ENCODE assay signal across 11 cellular contexts in the genomic region with DNA sequence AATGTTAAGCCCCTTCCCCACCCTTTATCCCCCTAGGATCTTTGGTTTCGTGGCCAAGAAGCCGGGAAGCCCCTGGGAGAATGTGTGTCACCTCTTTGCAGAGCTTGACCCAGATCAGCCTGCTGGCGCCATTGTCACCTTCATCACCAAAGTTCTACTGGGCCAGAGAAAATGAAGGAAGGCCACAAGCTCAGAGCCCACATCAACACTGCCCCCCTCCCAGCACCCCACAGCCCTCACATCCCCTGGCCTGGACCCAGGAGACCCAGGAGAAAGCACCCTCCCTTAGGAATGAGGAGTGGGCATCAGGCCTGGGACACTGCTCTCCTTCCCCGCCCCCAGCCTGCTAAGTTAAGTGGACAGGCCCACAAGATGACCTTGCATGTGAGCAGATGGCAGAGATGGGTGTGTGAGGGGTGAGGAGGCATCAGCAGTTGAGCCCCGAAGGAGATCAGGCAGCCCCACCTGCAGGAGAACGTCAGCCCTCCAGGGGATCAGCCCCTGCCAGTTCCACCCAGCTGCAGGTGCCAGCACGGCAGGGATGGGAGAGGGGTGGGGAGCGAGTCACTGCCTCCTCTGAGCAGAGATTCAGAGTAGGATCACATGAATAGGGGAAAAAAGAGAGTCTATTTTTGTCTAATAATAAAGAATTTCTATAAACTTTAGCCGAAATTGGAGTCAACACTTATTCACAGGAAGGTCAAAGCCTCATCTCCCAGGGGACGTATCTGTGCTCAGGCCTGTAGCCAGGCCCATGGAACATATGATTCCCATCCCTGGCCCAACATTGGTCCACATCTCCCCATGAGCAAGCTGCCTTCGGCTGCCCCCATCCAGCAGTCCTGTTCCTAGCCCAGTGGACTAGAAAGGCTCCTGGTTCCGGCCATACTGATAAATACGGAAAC. TPM values are rescaled to one million over a fixed set of nuclear protein-coding genes. Genes with fewer than 3 reads are reported as not detected.
DNase-seq lines count a peak whose midpoint lies in the region; ATAC-seq and TF ChIP-seq lines count a peak whose summit lies in the region.
"Had no signal": no experiment of that assay in that cellular context is flagged by ENCODE, and none has a peak within 500 bp of the region (broad histone marks: within the 10 kb centered on the region; RNA-seq: fewer than 3 reads in every experiment).

No MANE protein-coding gene starts in this region.

- H3K4me3 ChIP-seq in AG04450 (ENCODE audit: low read depth, low read length), result no peak overlapping the region
- no peak overlapping the region for H3K4me3 ChIP-seq in fibroblast of lung (replicated peaks in 1 of 4; ENCODE audit: control extremely low read depth in 1 of 4, insufficient read depth in 1 of 4, low read depth in 3 of 4, low read length in 4 of 4)

- no peak for DNase-seq in AG04450 (ENCODE audit: low read depth, low spot score)
- DNase-seq in NCI-H2171 treated with DMSO at 0.1 percent for 48 hours (lab: John Stamatoyannopoulos, UW), result peak; percentile 60
- peak in 1 of 2 donors; percentile 91 for DNase-seq in fibroblast of lung (ENCODE audit: low read depth in 2 of 2)
- no peak for DNase-seq in osteocyte (ENCODE audit: extremely low spot score, unreplicated experiment)
- no peak for DNase-seq in stimulated activated CD4-positive, alpha-beta T cell treated with anti-CD3 and anti-CD28 coated beads, Interleukin-1b, Interleukin-23, amount 100 ng/mL, for 48 hours
- no peak for DNase-seq in natural killer cell
- no peak for DNase-seq in NCI-H1694 treated with DMSO at 0.1 percent for 48 hours (lab: John Stamatoyannopoulos, UW)
- DNase-seq in OCI-M2 (lab: John Stamatoyannopoulos, UW; ENCODE audit: unreplicated experiment), result no peak
- DNase-seq: NCI-H526; stimulated activated CD4-positive, alpha-beta T cell treated with anti-CD3 and anti-CD28 coated beads, Interleukin-4, amount 100 ng/mL, for 24 hours had no signal

- H3K27ac ChIP-seq in AG04450 (ENCODE audit: low read depth, low read length) (peak overlapping the region; percentile 81), fibroblast of lung (ENCODE audit: insufficient read depth, low read length) (peak overlapping the region; percentile 69)

- H3K27me3 Mint-ChIP-seq in osteocyte (ENCODE audit: unreplicated experiment) (no peaks in the 10 kb centered on the region), natural killer cell (ENCODE audit: low read depth in 2 of 2) (peaks cover 0 to 2% of the 10 kb centered on the region in 2 donors)
- H3K27me3 Mint-ChIP-seq: central memory CD8-positive, alpha-beta T cell had no signal

- no peak overlapping the region for H2AFZ ChIP-seq in fibroblast of lung (ENCODE audit: low read length)

- H3K4me2 ChIP-seq in fibroblast of lung (ENCODE audit: extremely low read depth, insufficient read depth, low read length), result no peak overlapping the region

- H3K4me1 ChIP-seq in fibroblast of lung (ENCODE audit: control insufficient read depth, extremely low read depth, insufficient read depth, low read length), result peaks cover 61% of the 10 kb centered on the region

- peak overlapping the region; percentile 12 for H3K4me3 Mint-ChIP-seq in osteocyte (ENCODE audit: unreplicated experiment)
- H3K4me3 Mint-ChIP-seq in natural killer cell, result no peak overlapping the region
- H3K4me3 Mint-ChIP-seq: central memory CD8-positive, alpha-beta T cell had no signal

- CTCF ChIA-PET in AG04450 (lab: Charles Lee), result interaction anchor here (0.9 to 3.8 kb wide), 8 partner anchors 10 to 134 kb away, joined by 3 to 120 read pairs (median 26); partner anchors contain the start of genes IGFBP6, SOAT2 and SPRYD3

- ATAC-seq in natural killer cell, result no peak

- H3K79me2 ChIP-seq in fibroblast of lung (ENCODE audit: control insufficient read depth, insufficient read depth, low read length), result no peaks in the 10 kb centered on the region

- H3K9me3 Mint-ChIP-seq in osteocyte (ENCODE audit: unreplicated experiment) (no peaks in the 10 kb centered on the region), natural killer cell (no peaks in the 10 kb centered on the region)
- H3K9me3 Mint-ChIP-seq: central memory CD8-positive, alpha-beta T cell had no signal

- no peak overlapping the region for H3K9ac ChIP-seq in fibroblast of lung (ENCODE audit: insufficient read depth, low read length)

- peak overlapping the region; percentile 89 for H3K27ac Mint-ChIP-seq in osteocyte (ENCODE audit: unreplicated experiment)
- H3K27ac Mint-ChIP-seq in natural killer cell, result no peak overlapping the region

- H3K4me1 Mint-ChIP-seq in osteocyte (ENCODE audit: unreplicated experiment) (peaks cover 79% of the 10 kb centered on the region), natural killer cell (peaks cover 0 to 14% of the 10 kb centered on the region in 2 donors)

- H4K20me1 ChIP-seq in fibroblast of lung (ENCODE audit: control insufficient read depth, extremely low read depth, insufficient read depth, low read length), result no peaks in the 10 kb centered on the region

- peak; percentile 15; the same call in 1 of the 2 replicates for TF ChIP-seq CTCF in AG04450 (IDR thresholded peaks at IDR 0.05; ENCODE audit: low read depth, low read length)
- no peak for TF ChIP-seq CTCF in fibroblast of lung (conservative IDR thresholded peaks at IDR 0.05 in 1 of 2, IDR thresholded peaks at IDR 0.05 in 1 of 2; ENCODE audit: low read depth in 1 of 2, low read length in 2 of 2)
- TF ChIP-seq CTCF in osteocyte (IDR thresholded peaks at IDR 0.05), result no peak
- no peak for TF ChIP-seq CTCF in natural killer cell (IDR thresholded peaks at IDR 0.05)

- H3K27me3 ChIP-seq in AG04450 (ENCODE audit: control insufficient read depth, insufficient read depth, low read length) (no peaks in the 10 kb centered on the region), fibroblast of lung (ENCODE audit: control insufficient read depth, insufficient read depth, low read length) (no peaks in the 10 kb centered on the region)

- intact Hi-C loops in natural killer cell (cut with micrococcal nuclease), result loop anchor here (10.0 kb wide), 1 partner anchor 281 kb away; no protein-coding TSS in a partner anchor

- no peaks in the 10 kb centered on the region for H3K9me3 ChIP-seq in AG04450 (ENCODE audit: control insufficient read depth, insufficient read depth, low read length)
- H3K9me3 ChIP-seq in fibroblast of lung (ENCODE audit: control insufficient read depth, insufficient read depth, low read depth, low read length), result no peaks in the 10 kb centered on the region

- POLR2A ChIA-PET in AG04450 (lab: Yijun Ruan, JAX), result interaction anchor here (1.0 to 3.3 kb wide), 5 partner anchors 15 to 134 kb away, joined by 4 to 48 read pairs (median 7); partner anchors contain the start of genes IGFBP6 and SPRYD3

- H3K36me3 Mint-ChIP-seq in osteocyte (ENCODE audit: unreplicated experiment), result peaks cover 22% of the 10 kb centered on the region
- no peaks in the 10 kb centered on the region for H3K36me3 Mint-ChIP-seq in natural killer cell

- H3K36me3 ChIP-seq in fibroblast of lung (ENCODE audit: control insufficient read depth, insufficient read depth, low read length), result peaks cover 36% of the 10 kb centered on the region

RNA-seq across cellular contexts. Expression of gene TNS2, which starts 14.1 kb away (rescaled TPM):
- polyA plus RNA-seq in AG04450 (2011; rRNA removed) (23.1 and 31.0 TPM in 2 replicates), fibroblast of lung (35.3 and 45.5 TPM in 2 replicates)
- polyA minus RNA-seq in AG04450 (2011; rRNA and poly(A)+ RNA removed), result 74.2 and 82.3 TPM in 2 replicates
- total RNA-seq in fibroblast of lung (52.4 and 60.6 TPM in 2 replicates), osteocyte (107 and 116 TPM in 2 replicates), natural killer cell (1 to 10 TPM in 2 of 3 donors, under 1 TPM in 1; 0.95 to 1.8 (median 1.0) TPM)
- polyA plus RNA-seq in fibroblast of lung (2012), result 52.3 and 54.6 TPM in 2 replicates
- 141 and 176 TPM in 2 replicates for polyA minus RNA-seq in fibroblast of lung (ENCODE audit: low replicate concordance)

RNA-seq across cellular contexts. Expression of gene SPRYD3, which starts 15.2 kb away (rescaled TPM):
- 15.4 and 17.6 TPM in 2 replicates for polyA plus RNA-seq in AG04450 (2011; rRNA removed)
- polyA minus RNA-seq in AG04450 (2011; rRNA and poly(A)+ RNA removed), result 25.2 and 26.8 TPM in 2 replicates
- 13.9 and 18.2 TPM in 2 replicates for total RNA-seq in fibroblast of lung
- polyA plus RNA-seq in fibroblast of lung, result 23.3 and 27.7 TPM in 2 replicates
- 25.7 and 33.1 TPM in 2 replicates for polyA plus RNA-seq in fibroblast of lung (2012)
- polyA minus RNA-seq in fibroblast of lung (ENCODE audit: low replicate concordance), result 67.2 and 104 TPM in 2 replicates
- total RNA-seq in osteocyte, result 28.3 and 29.0 TPM in 2 replicates
- total RNA-seq in natural killer cell, result 10 to 100 TPM; 32.6 to 48.0 (median 42.6) TPM

RNA-seq across cellular contexts. Expression of gene IGFBP6, which starts 33.5 kb away (rescaled TPM):
- polyA plus RNA-seq in AG04450 (2011; rRNA removed) (182 and 274 TPM in 2 replicates), fibroblast of lung (229 and 274 TPM in 2 replicates)
- 61.6 and 95.6 TPM in 2 replicates for polyA minus RNA-seq in AG04450 (2011; rRNA and poly(A)+ RNA removed)
- total RNA-seq in fibroblast of lung (592 and 973 TPM in 2 replicates), osteocyte (18.8 and 22.3 TPM in 2 replicates), natural killer cell (under 1 TPM in 1 of 3 donors, not detected in 2; 0.61 TPM)
- 532 and 589 TPM in 2 replicates for polyA plus RNA-seq in fibroblast of lung (2012)
- polyA minus RNA-seq in fibroblast of lung (ENCODE audit: low replicate concordance), result 359 and 701 TPM in 2 replicates

RNA-seq across cellular contexts. Expression of gene SOAT2, which starts 39.3 kb away (rescaled TPM):
- polyA plus RNA-seq in AG04450 (2011; rRNA removed) (0.06 TPM in 1 of 2 replicates, not detected in the other), fibroblast of lung (0.12 TPM in 1 of 2 replicates, not detected in the other)
- not detected in 2 replicates for polyA minus RNA-seq in AG04450 (2011; rRNA and poly(A)+ RNA removed)
- total RNA-seq in fibroblast of lung (under 0.01 TPM in 1 of 2 replicates, not detected in the other), osteocyte (not detected in 2 replicates), natural killer cell (not detected)
- polyA plus RNA-seq in fibroblast of lung (2012), result 0.06 and 0.31 TPM in 2 replicates
- polyA minus RNA-seq in fibroblast of lung (ENCODE audit: low replicate concordance), result 1.7 TPM in 1 of 2 replicates, not detected in the other

RNA-seq across cellular contexts. Expression of gene EIF4B, which starts 57.7 kb away (rescaled TPM):
- polyA plus RNA-seq in AG04450 (2011; rRNA removed) (548 and 645 TPM in 2 replicates), fibroblast of lung (380 and 466 TPM in 2 replicates)
- polyA minus RNA-seq in AG04450 (2011; rRNA and poly(A)+ RNA removed), result 854 and 868 TPM in 2 replicates
- total RNA-seq in fibroblast of lung (1,180 and 1,819 TPM in 2 replicates), osteocyte (516 and 555 TPM in 2 replicates), natural killer cell (100 to 1,000 TPM; 505 to 537 (median 518) TPM)
- 255 and 359 TPM in 2 replicates for polyA plus RNA-seq in fibroblast of lung (2012)
- polyA minus RNA-seq in fibroblast of lung (ENCODE audit: low replicate concordance), result 698 and 797 TPM in 2 replicates

Comparison
In these comparisons a context has a peak if more than half of its experiments do, and no peak if none do; other contexts are left out.
1. RNA of gene TNS2, which starts 14.1 kb away (total RNA-seq): 107 to 116 TPM in osteocyte and 52.4 to 60.6 TPM in fibroblast of lung; 0.95 to 1.8 TPM in natural killer cell; every median in the first group is over 10 times any median in the second.
2. RNA of gene IGFBP6, which starts 33.5 kb away (total RNA-seq): 592 to 973 TPM in fibroblast of lung; 18.8 to 22.3 TPM in osteocyte and 0.61 TPM in natural killer cell; every median in the first group is over 10 times any median in the second.